Comparison of ENCODE assay signal across 18 cellular contexts in genomic region chr3:150727653-150728502, GRCh38. TPM values are rescaled to one million over a fixed set of nuclear protein-coding genes. Genes with fewer than 3 reads are reported as not detected.
DNase-seq lines count a peak whose midpoint lies in the region; ATAC-seq and TF ChIP-seq lines count a peak whose summit lies in the region.
"Had no signal": no experiment of that assay in that cellular context is flagged by ENCODE, and none has a peak within 500 bp of the region (broad histone marks: within the 10 kb centered on the region; RNA-seq: fewer than 3 reads in every experiment).

No MANE protein-coding gene starts in this region.

- intact Hi-C loops in esophagus squamous epithelium (cut with DNase I) (no loop called here), mucosa of descending colon (cut with DNase I, micrococcal nuclease) (no loop called here)

- peak in 2 of 4 donors; percentile 22 to 52 for TF ChIP-seq POLR2A in esophagus squamous epithelium (IDR thresholded peaks at IDR 0.05)

- H3K36me3 ChIP-seq in esophagus squamous epithelium (no peaks in the 10 kb centered on the region), mucosa of descending colon (ENCODE audit: low read depth) (no peaks in the 10 kb centered on the region), MG63 (no peaks in the 10 kb centered on the region)

- peak overlapping the region; percentile 75 to 91 (median 86) for H3K27ac ChIP-seq in esophagus squamous epithelium

- H3K4me1 ChIP-seq in esophagus squamous epithelium: peaks cover 18 to 60% (median 30%) of the 10 kb centered on the region in 3 donors
- peaks cover 14% of the 10 kb centered on the region for H3K4me1 ChIP-seq in mucosa of descending colon (ENCODE audit: low read depth)

- no peaks in the 10 kb centered on the region for H3K9me3 ChIP-seq in esophagus squamous epithelium
- H3K9me3 ChIP-seq in mucosa of descending colon: no peaks in the 10 kb centered on the region
- H3K9me3 ChIP-seq in MG63: no peaks in the 10 kb centered on the region

- DNase-seq in CMK (ENCODE audit: low read depth) (peak; percentile 63), RPMI8226 (peak; percentile 29), esophagus squamous epithelium (lab: John Stamatoyannopoulos, UW) (no peak), mucosa of descending colon (peak in 1 of 3 donors; percentile 44), MG63 (no peak), cerebellar cortex (ENCODE audit: low spot score) (no peak), NCI-H2171 treated with DMSO at 0.1 percent for 48 hours (lab: John Stamatoyannopoulos, UW) (no peak)
- DNase-seq: activated CD4-positive, alpha-beta T cell treated with anti-CD3 and anti-CD28 coated beads, Interleukin-2, amount 10 ng/mL, durations not matched to agents 7 days and 5 days; activated naive CD8-positive, alpha-beta T cell treated with anti-CD3 and anti-CD28 coated beads, Interleukin-2, amount 10 ng/mL, durations not matched to agents 7 days and 5 days; activated T-cell treated with anti-CD3 and anti-CD28 coated beads for 4 hours; cerebellar nuclear complex; kidney; naive B cell; NCI-H1417 treated with DMSO at 0.1 percent for 48 hours; NCI-H526 had no signal

- 67 to 74% methylated on average over 16 to 18 of the region's 19 CpGs for WGBS in esophagus squamous epithelium, 2 donors

- ATAC-seq in mucosa of descending colon (peak; percentile 19), GM19351 (IDR thresholded peaks at IDR 0.05; ENCODE audit: unreplicated experiment) (no peak)

- no peak overlapping the region for H3K4me3 ChIP-seq in esophagus squamous epithelium
- H3K4me3 ChIP-seq in mucosa of descending colon: no peak overlapping the region
- H3K4me3 ChIP-seq in MG63: no peak overlapping the region

- H3K27me3 ChIP-seq in esophagus squamous epithelium (no peaks in the 10 kb centered on the region), MG63 (no peaks in the 10 kb centered on the region)

- TF ChIP-seq CTCF in esophagus squamous epithelium (IDR thresholded peaks at IDR 0.05) (no peak), mucosa of descending colon (IDR thresholded peaks at IDR 0.05) (no peak)

RNA-seq across cellular contexts. Expression of gene ERICH6, which starts 24.2 kb away (rescaled TPM):
- not detected for total RNA-seq in esophagus squamous epithelium
- total RNA-seq in mucosa of descending colon: not detected
- total RNA-seq in MG63 (2014; rRNA removed; shearing (Covaris generic); ENCODE audit: low replicate concordance): 0.66 TPM in 1 of 2 replicates, not detected in the other
- total RNA-seq: pulmonary artery endothelial cell; T-helper 2 cell treated with Interferon-gamma antibody and Interleukin-4, amounts not matched to agents 100 ng/mL and 5 ng/mL, for 36 hours had no signal

RNA-seq across cellular contexts. Expression of gene SIAH2, which starts 35.1 kb away (rescaled TPM):
- total RNA-seq in esophagus squamous epithelium (10 to 100 TPM; 39.4 to 74.8 (median 51.8) TPM), mucosa of descending colon (10 to 100 TPM; 17.2 to 31.8 (median 23.5) TPM)
- 27.4 and 31.3 TPM in 2 replicates for total RNA-seq in MG63 (2014; rRNA removed; shearing (Covaris generic); ENCODE audit: low replicate concordance)

Comparison
In these comparisons a context has a peak if more than half of its experiments do, and no peak if none do; other contexts are left out.
1. DNase-seq: peak in CMK (single experiment) and RPMI8226 (single experiment); none in esophagus squamous epithelium (single experiment), MG63 (single experiment), cerebellar cortex (single experiment) and NCI-H2171 treated with DMSO at 0.1 percent for 48 hours (single experiment).